ENCODE assay signal across 16 cellular contexts in genomic region chr12:122323311-122324019, GRCh38.
"Had no signal": no experiment of that assay in that cellular context is flagged by ENCODE, and none has a peak within 500 bp of the region (broad histone marks: within the 10 kb centered on the region; RNA-seq: fewer than 3 reads in every experiment).

No MANE protein-coding gene starts in this region.

- ATAC-seq: effector memory CD8-positive, alpha-beta T cell; heart right ventricle; lower lobe of right lung had no signal

- H3K9me3 ChIP-seq: esophagus muscularis mucosa, gastrocnemius medialis, heart right ventricle, left ventricle myocardium inferior, lower lobe of right lung, right atrium auricular region had no signal

- DNase-seq: effector memory CD8-positive, alpha-beta T cell; gastrocnemius medialis; heart right ventricle; left ventricle myocardium inferior; lower lobe of right lung; naive B cell; posterior cingulate gyrus; stimulated activated CD4-positive, alpha-beta T cell treated with anti-CD3 and anti-CD28 coated beads, Interleukin-2, amount 100 ng/mL, for 48 hours; stimulated activated naive CD4-positive, alpha-beta T cell treated with Interleukin-2 at 50 U/mL for 16 hours; trophoblast cell had no signal

- H3K4me2 ChIP-seq: smooth muscle cell had no signal

- H3K27ac ChIP-seq: epithelial cell of prostate, esophagus muscularis mucosa, heart right ventricle, left ventricle myocardium inferior, lower lobe of right lung, right atrium auricular region had no signal

- FAIRE-seq: colon, islet of Langerhans had no signal

- H3K4me3 ChIP-seq: esophagus muscularis mucosa, gastrocnemius medialis, heart right ventricle, left ventricle myocardium inferior, lower lobe of right lung, right atrium auricular region, smooth muscle cell had no signal

- H3K27me3 ChIP-seq: esophagus muscularis mucosa, gastrocnemius medialis, heart right ventricle, right atrium auricular region had no signal
